ENCODE assay signal across 20 cellular contexts in the genomic region with DNA sequence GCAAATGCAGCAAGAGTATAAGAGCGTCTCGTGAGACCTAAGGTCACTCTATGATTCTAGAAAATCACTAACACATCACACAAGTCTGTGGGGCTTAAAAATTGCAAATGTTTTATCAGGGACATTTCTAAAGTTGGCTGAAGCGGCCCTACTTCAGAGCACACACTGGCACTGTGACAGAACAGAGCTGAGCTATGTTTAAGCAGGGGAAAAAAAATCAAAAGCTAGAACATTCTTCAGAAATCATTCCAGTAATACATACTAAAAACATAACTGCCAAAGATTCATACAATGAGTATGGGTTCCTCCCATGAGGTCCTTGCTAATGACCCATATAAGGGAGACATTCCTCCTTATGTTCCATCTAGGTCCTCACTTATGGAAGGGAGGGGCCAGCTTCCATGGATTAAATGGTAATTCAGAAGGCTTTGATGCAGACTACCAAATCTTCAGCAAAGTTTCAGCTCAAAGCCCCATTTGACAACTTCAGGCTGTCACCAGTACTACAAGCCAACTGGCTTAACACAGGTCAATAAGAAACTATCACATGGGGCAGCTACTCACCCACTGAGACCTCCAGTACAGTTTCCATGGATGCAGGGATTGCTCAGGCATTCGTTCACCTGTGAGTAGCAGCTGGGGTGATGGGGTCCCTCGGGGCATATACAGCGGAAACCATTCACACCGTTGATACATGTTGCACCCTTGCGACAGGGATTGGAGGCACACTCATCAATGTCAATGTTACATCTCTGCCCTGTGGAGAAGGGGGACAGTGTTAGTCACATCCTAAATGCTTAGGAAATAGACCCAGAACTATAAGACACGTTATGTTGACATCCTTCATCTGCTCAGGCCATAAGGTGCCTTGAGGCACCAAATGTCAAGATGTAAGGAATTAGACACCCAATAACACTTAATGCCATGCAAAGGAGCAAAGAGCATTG. TPM values are rescaled to one million over a fixed set of nuclear protein-coding genes. Genes with fewer than 3 reads are reported as not detected.
DNase-seq lines count a peak whose midpoint lies in the region; ATAC-seq and TF ChIP-seq lines count a peak whose summit lies in the region.
"Had no signal": no experiment of that assay in that cellular context is flagged by ENCODE, and none has a peak within 500 bp of the region (broad histone marks: within the 10 kb centered on the region; RNA-seq: fewer than 3 reads in every experiment).

No MANE protein-coding gene starts in this region.

- WGBS in right cardiac atrium = 68% methylated on average over 9 of the region's 9 CpGs

- H3K27ac ChIP-seq in ascending aorta (peak overlapping the region; percentile 62 to 72), right cardiac atrium (ENCODE audit: low read length) (no peak overlapping the region)
- H3K27ac ChIP-seq: SJCRH30, vagina had no signal

- intact Hi-C loops in natural killer cell (cut with micrococcal nuclease) (no loop called here), ascending aorta (cut with DNase I) (loop anchor here (5.0 kb wide), 2 partner anchors 33 to 178 kb away; no protein-coding TSS in a partner anchor), right cardiac atrium (cut with DNase I) (no loop called here)

- ATAC-seq in natural killer cell treated with Interleukin-12 subunit alpha and Interleukin-12 subunit beta and Interleukin-15 and Interleukin-18, amount 100 ng/mL, for 72 hours = peak; percentile 78 to 82
- ATAC-seq in natural killer cell (no peak), right cardiac atrium (peak; percentile 60 to 82), HG02884 (IDR thresholded peaks at IDR 0.05; ENCODE audit: unreplicated experiment) (no peak)
- no peak for ATAC-seq in stimulated activated naive CD8-positive, alpha-beta T cell treated with anti-CD3 and anti-CD28 coated beads, Interleukin-15, amount 100 ng/mL, for 72 hours
- ATAC-seq: CD8-positive, alpha-beta T cell; mucosa of descending colon had no signal

- H3K27me3 ChIP-seq in ascending aorta (no peaks in the 10 kb centered on the region), right cardiac atrium (ENCODE audit: control insufficient read depth, insufficient read depth) (no peaks in the 10 kb centered on the region)
- H3K27me3 ChIP-seq: SJCRH30, vagina had no signal

- peak overlapping the region; percentile 55 for H3K4me3 Mint-ChIP-seq in natural killer cell treated with Interleukin-12 subunit alpha and Interleukin-12 subunit beta and Interleukin-15 and Interleukin-18, amount 100 ng/mL, for 72 hours
- H3K4me3 Mint-ChIP-seq in natural killer cell = no peak overlapping the region
- no peak overlapping the region for H3K4me3 Mint-ChIP-seq in stimulated activated naive CD8-positive, alpha-beta T cell treated with anti-CD3 and anti-CD28 coated beads, Interleukin-15, amount 100 ng/mL, for 72 hours
- H3K4me3 Mint-ChIP-seq: CD8-positive, alpha-beta T cell had no signal

- H3K9me3 ChIP-seq in ascending aorta (no peaks in the 10 kb centered on the region), right cardiac atrium (ENCODE audit: control insufficient read depth, low read length) (no peaks in the 10 kb centered on the region)
- H3K9me3 ChIP-seq: mucosa of descending colon, SJCRH30, vagina had no signal

- no peak for DNase-seq in natural killer cell treated with Interleukin-12 subunit alpha and Interleukin-12 subunit beta and Interleukin-15 and Interleukin-18, amount 100 ng/mL, for 72 hours (ENCODE audit: low spot score)
- DNase-seq in natural killer cell = no peak
- DNase-seq in ascending aorta (ENCODE audit: low spot score in 2 of 2) = no peak
- DNase-seq in right cardiac atrium = peak in 2 of 3 donors; percentile 39 to 70
- DNase-seq in stimulated activated naive CD8-positive, alpha-beta T cell treated with anti-CD3 and anti-CD28 coated beads, Interleukin-15, amount 100 ng/mL, for 72 hours = no peak
- no peak for DNase-seq in DMS79 treated with DMSO at 0.1 percent for 48 hours (lab: John Stamatoyannopoulos, UW)
- DNase-seq in DMS153 (lab: John Stamatoyannopoulos, UW) = no peak
- DNase-seq: activated gamma-delta T cell; CD8-positive, alpha-beta T cell; HCEC 1CT; hypothalamus; KG1; kidney glomerular epithelial cell; mucosa of descending colon; NCI-H1092 treated with DMSO at 0.1 percent for 48 hours; SJCRH30; T-helper 2 cell had no signal

- H3K4me3 ChIP-seq in ascending aorta (no peak overlapping the region), right cardiac atrium (ENCODE audit: low read length) (no peak overlapping the region)
- H3K4me3 ChIP-seq: mucosa of descending colon, SJCRH30, vagina had no signal

- H3K27ac Mint-ChIP-seq in natural killer cell treated with Interleukin-12 subunit alpha and Interleukin-12 subunit beta and Interleukin-15 and Interleukin-18, amount 100 ng/mL, for 72 hours = peak overlapping the region; percentile 12 to 36
- no peak overlapping the region for H3K27ac Mint-ChIP-seq in natural killer cell
- no peak overlapping the region for H3K27ac Mint-ChIP-seq in stimulated activated naive CD8-positive, alpha-beta T cell treated with anti-CD3 and anti-CD28 coated beads, Interleukin-15, amount 100 ng/mL, for 72 hours
- H3K27ac Mint-ChIP-seq: CD8-positive, alpha-beta T cell had no signal

- peaks cover 21 to 53% of the 10 kb centered on the region in 2 donors for H3K4me1 Mint-ChIP-seq in natural killer cell treated with Interleukin-12 subunit alpha and Interleukin-12 subunit beta and Interleukin-15 and Interleukin-18, amount 100 ng/mL, for 72 hours (ENCODE audit: low read depth in 2 of 2)
- H3K4me1 Mint-ChIP-seq in natural killer cell = peaks cover 6 to 10% of the 10 kb centered on the region in 2 donors
- H3K4me1 Mint-ChIP-seq in stimulated activated naive CD8-positive, alpha-beta T cell treated with anti-CD3 and anti-CD28 coated beads, Interleukin-15, amount 100 ng/mL, for 72 hours = no peaks in the 10 kb centered on the region

- H3K36me3 ChIP-seq in ascending aorta = peaks cover 29 to 39% of the 10 kb centered on the region in 2 donors

- no peaks in the 10 kb centered on the region for H3K9me3 Mint-ChIP-seq in natural killer cell treated with Interleukin-12 subunit alpha and Interleukin-12 subunit beta and Interleukin-15 and Interleukin-18, amount 100 ng/mL, for 72 hours
- no peaks in the 10 kb centered on the region for H3K9me3 Mint-ChIP-seq in natural killer cell
- no peaks in the 10 kb centered on the region for H3K9me3 Mint-ChIP-seq in stimulated activated naive CD8-positive, alpha-beta T cell treated with anti-CD3 and anti-CD28 coated beads, Interleukin-15, amount 100 ng/mL, for 72 hours
- H3K9me3 Mint-ChIP-seq: CD8-positive, alpha-beta T cell had no signal

- H3K27me3 Mint-ChIP-seq in natural killer cell treated with Interleukin-12 subunit alpha and Interleukin-12 subunit beta and Interleukin-15 and Interleukin-18, amount 100 ng/mL, for 72 hours = no peaks in the 10 kb centered on the region
- no peaks in the 10 kb centered on the region for H3K27me3 Mint-ChIP-seq in natural killer cell (ENCODE audit: low read depth in 2 of 2)
- no peaks in the 10 kb centered on the region for H3K27me3 Mint-ChIP-seq in stimulated activated naive CD8-positive, alpha-beta T cell treated with anti-CD3 and anti-CD28 coated beads, Interleukin-15, amount 100 ng/mL, for 72 hours

- TF ChIP-seq CTCF in natural killer cell (IDR thresholded peaks at IDR 0.05) (no peak), ascending aorta (IDR thresholded peaks at IDR 0.05) (no peak)

- H3K4me1 ChIP-seq in ascending aorta = peaks cover 0 to 42% of the 10 kb centered on the region in 2 donors
- H3K4me1 ChIP-seq in right cardiac atrium (ENCODE audit: control insufficient read depth, insufficient read depth, low read length) = no peaks in the 10 kb centered on the region
- H3K4me1 ChIP-seq: SJCRH30 had no signal

- H3K36me3 Mint-ChIP-seq in natural killer cell treated with Interleukin-12 subunit alpha and Interleukin-12 subunit beta and Interleukin-15 and Interleukin-18, amount 100 ng/mL, for 72 hours = peaks cover 18% of the 10 kb centered on the region
- H3K36me3 Mint-ChIP-seq in natural killer cell = peaks cover 19% of the 10 kb centered on the region

RNA-seq across cellular contexts. Expression of gene ADAM30, which starts 58.4 kb away (rescaled TPM):
- not detected for total RNA-seq in natural killer cell treated with Interleukin-12 subunit alpha and Interleukin-12 subunit beta and Interleukin-15 and Interleukin-18, amount 100 ng/mL, for 72 hours
- total RNA-seq in natural killer cell (under 1 TPM in 1 of 3 donors, not detected in 2; 0.13 TPM), ascending aorta (not detected), right cardiac atrium (not detected)
- not detected for polyA plus RNA-seq in right cardiac atrium
- total RNA-seq: CD8-positive, alpha-beta T cell; Daoy; mucosa of descending colon; SJCRH30; vagina had no signal

Comparison
In these comparisons a context has a peak if more than half of its experiments do, and no peak if none do; other contexts are left out.
1. ATAC-seq: peak in natural killer cell treated with Interleukin-12 subunit alpha and Interleukin-12 subunit beta and Interleukin-15 and Interleukin-18, amount 100 ng/mL, for 72 hours (2 of 2) and right cardiac atrium (2 of 2); none in natural killer cell (0 of 3), stimulated activated naive CD8-positive, alpha-beta T cell treated with anti-CD3 and anti-CD28 coated beads, Interleukin-15, amount 100 ng/mL, for 72 hours (single experiment) and HG02884 (single experiment).
2. H3K27ac Mint-ChIP-seq: peak in natural killer cell treated with Interleukin-12 subunit alpha and Interleukin-12 subunit beta and Interleukin-15 and Interleukin-18, amount 100 ng/mL, for 72 hours (2 of 2); none in natural killer cell (0 of 2) and stimulated activated naive CD8-positive, alpha-beta T cell treated with anti-CD3 and anti-CD28 coated beads, Interleukin-15, amount 100 ng/mL, for 72 hours (0 of 2).
3. DNase-seq: peak in right cardiac atrium (2 of 3); none in natural killer cell treated with Interleukin-12 subunit alpha and Interleukin-12 subunit beta and Interleukin-15 and Interleukin-18, amount 100 ng/mL, for 72 hours (single experiment), natural killer cell (single experiment), ascending aorta (0 of 2), stimulated activated naive CD8-positive, alpha-beta T cell treated with anti-CD3 and anti-CD28 coated beads, Interleukin-15, amount 100 ng/mL, for 72 hours (0 of 2), DMS79 treated with DMSO at 0.1 percent for 48 hours (single experiment) and DMS153 (single experiment).